In the genomic region with DNA sequence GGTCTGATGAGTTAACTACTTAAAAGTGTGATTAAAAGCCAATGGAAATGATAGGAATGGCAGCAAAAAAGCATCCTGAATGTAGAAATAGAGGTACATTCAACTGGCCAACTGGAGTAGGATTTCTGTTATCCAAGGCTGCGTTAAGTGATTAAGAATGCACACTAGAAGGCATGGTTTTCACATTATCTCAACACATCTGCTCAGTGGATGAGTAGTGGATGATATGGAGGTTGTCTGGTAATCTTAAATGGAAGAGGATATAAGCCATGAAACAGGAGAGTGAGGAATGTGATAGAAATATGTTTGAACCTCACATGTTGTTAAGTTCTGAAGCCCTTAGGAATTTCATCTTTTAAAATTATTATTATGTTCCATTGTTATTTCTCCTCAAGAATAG, we compare ENCODE assay signal across 22 cellular contexts.
DNase-seq lines count a peak whose midpoint lies in the region; TF ChIP-seq lines count a peak whose summit lies in the region.
"Had no signal": no experiment of that assay in that cellular context is flagged by ENCODE, and none has a peak within 500 bp of the region (broad histone marks: within the 10 kb centered on the region; RNA-seq: fewer than 3 reads in every experiment).

No MANE protein-coding gene starts in this region.

- no peak overlapping the region for H3K4me3 ChIP-seq in mesendoderm (ENCODE audit: low read length)
- H3K4me3 ChIP-seq: esophagus muscularis mucosa, right atrium auricular region, suprapubic skin, vagina had no signal

- H2BK15ac ChIP-seq in mesendoderm (replicated peaks; ENCODE audit: low read depth): no peak overlapping the region

- no peak overlapping the region for H2BK5ac ChIP-seq in mesendoderm (ENCODE audit: low read length)

- H3K27me3 ChIP-seq in mesendoderm (ENCODE audit: insufficient read depth, low read length, poor library complexity): no peaks in the 10 kb centered on the region
- H3K27me3 ChIP-seq: esophagus muscularis mucosa, neutrophil, right atrium auricular region, suprapubic skin, vagina had no signal

- TF ChIP-seq CTCF in brain (conservative IDR thresholded peaks at IDR 0.05) (no peak), nephron (IDR thresholded peaks at IDR 0.05; ENCODE audit: unreplicated experiment in 3 of 3) (no peak), GM13976 (IDR thresholded peaks at IDR 0.05; ENCODE audit: borderline replicate concordance, control extremely low read depth, extremely low read depth, insufficient read depth, missing control alignments) (no peak)

- peak; percentile 28 for DNase-seq in DMS114 treated with DMSO at 0.1 percent for 48 hours (lab: John Stamatoyannopoulos, UW; ENCODE audit: unreplicated experiment)
- DNase-seq in LHCN-M2 (ENCODE audit: low read depth): peak; percentile 71
- DNase-seq in mesendoderm: no peak
- DNase-seq in GM13976 (ENCODE audit: low spot score): no peak
- no peak for DNase-seq in nucleus accumbens (lab: John Stamatoyannopoulos, UW)
- no peak for DNase-seq in midbrain (lab: John Stamatoyannopoulos, UW)
- DNase-seq: activated CD4-positive, alpha-beta T cell treated with anti-CD3 and anti-CD28 coated beads for 48 hours; CD8-positive, alpha-beta T cell; DMS79; effector CD8-positive, alpha-beta T cell; glutamatergic neuron; NCI-H1417; stimulated activated CD4-positive, alpha-beta T cell treated with anti-CD3 and anti-CD28 coated beads, Interleukin-15, amount 100 ng/mL, for 24 hours had no signal

- H3K9ac ChIP-seq in mesendoderm (ENCODE audit: low read length): no peak overlapping the region

- peak overlapping the region in 3 of 5 experiments; percentile 6 to 63 (median 40) for H3K27ac Mint-ChIP-seq in brain
- H3K27ac Mint-ChIP-seq in nephron: peak overlapping the region; percentile 31 to 58 (median 47)
- H3K27ac Mint-ChIP-seq: activated T-helper 2 cell treated with anti-CD3 and anti-CD28 coated beads, Interferon-gamma antibody, Interleukin-2, Interleukin-4, amounts not matched to agents 10 μg/mL and 5 μg/mL and 100 μg/mL, durations not matched to agents 14 hours and 24 hours and 36 hours; CD8-positive, alpha-beta T cell had no signal

- no peak overlapping the region for H3K23ac ChIP-seq in mesendoderm (ENCODE audit: low read length)

- no peak overlapping the region for H3K4me2 ChIP-seq in mesendoderm (ENCODE audit: low read length)

- H2AK5ac ChIP-seq in mesendoderm (ENCODE audit: low read length): no peak overlapping the region

- H3K79me2 ChIP-seq in mesendoderm (ENCODE audit: control insufficient read depth, insufficient read depth, low read length): no peaks in the 10 kb centered on the region

- H3K4me1 ChIP-seq in mesendoderm (ENCODE audit: control insufficient read depth, low read depth, low read length): peaks cover 1% of the 10 kb centered on the region
- H3K4me1 ChIP-seq: suprapubic skin had no signal

- no peak overlapping the region for H4K5ac ChIP-seq in mesendoderm (ENCODE audit: low read length)

- no peak overlapping the region for H3K56ac ChIP-seq in mesendoderm (ENCODE audit: low read length)

- H3K36me3 Mint-ChIP-seq in brain: peaks cover 18% of the 10 kb centered on the region
- H3K36me3 Mint-ChIP-seq in nephron (ENCODE audit: low read depth): peaks cover 13% of the 10 kb centered on the region
- H3K36me3 Mint-ChIP-seq: CD8-positive, alpha-beta T cell had no signal

- H2BK120ac ChIP-seq in mesendoderm (ENCODE audit: low read depth, low read length): no peak overlapping the region

- no peaks in the 10 kb centered on the region for H3K79me1 ChIP-seq in mesendoderm (ENCODE audit: low read length)

- peaks cover 0 to under 1% (median 0%) of the 10 kb centered on the region in 5 experiments for H3K9me3 Mint-ChIP-seq in brain
- no peaks in the 10 kb centered on the region for H3K9me3 Mint-ChIP-seq in nephron
- H3K9me3 Mint-ChIP-seq: CD8-positive, alpha-beta T cell had no signal

- in situ Hi-C loops in GM13976 (cut with MboI; ENCODE audit: low sequenced_read_pairs, unreplicated experiment): no loop called here

- H3K27me3 Mint-ChIP-seq in brain (no peaks in the 10 kb centered on the region), nephron (ENCODE audit: low read depth) (no peaks in the 10 kb centered on the region)
- H3K27me3 Mint-ChIP-seq: central memory CD8-positive, alpha-beta T cell had no signal

- H3K4ac ChIP-seq in mesendoderm (ENCODE audit: low read depth, low read length): no peak overlapping the region

- H3K18ac ChIP-seq in mesendoderm (ENCODE audit: low read length): no peak overlapping the region

- H3K4me1 Mint-ChIP-seq in brain: peaks cover 49% of the 10 kb centered on the region
- H3K4me1 Mint-ChIP-seq in nephron: peaks cover 49% of the 10 kb centered on the region
- H3K4me1 Mint-ChIP-seq: central memory CD8-positive, alpha-beta T cell had no signal

- no peak overlapping the region for H3K27ac ChIP-seq in mesendoderm (ENCODE audit: low read depth, low read length)
- H3K27ac ChIP-seq: esophagus muscularis mucosa, neutrophil, right atrium auricular region, suprapubic skin, vagina had no signal

- H3K36me3 ChIP-seq in mesendoderm (ENCODE audit: control insufficient read depth, insufficient read depth, low read length): no peaks in the 10 kb centered on the region
- H3K36me3 ChIP-seq: esophagus muscularis mucosa, neutrophil, right atrium auricular region, suprapubic skin, vagina had no signal

- H4K8ac ChIP-seq in mesendoderm (ENCODE audit: low read depth, low read length): no peak overlapping the region

- H3K4me3 Mint-ChIP-seq in brain (no peak overlapping the region), nephron (no peak overlapping the region)
- H3K4me3 Mint-ChIP-seq: CD8-positive, alpha-beta T cell; central memory CD8-positive, alpha-beta T cell had no signal

- no CpG with 5 or more reads among the region's 1 CpG for WGBS in mesendoderm (ENCODE audit: extremely low coverage, insufficient coverage, low lambda C conversion rate)

Comparison
In these comparisons a context has a peak if more than half of its experiments do, and no peak if none do; other contexts are left out.
1. DNase-seq: peak in DMS114 treated with DMSO at 0.1 percent for 48 hours (single experiment) and LHCN-M2 (single experiment); none in mesendoderm (single experiment), GM13976 (single experiment), nucleus accumbens (0 of 56) and midbrain (single experiment).